Comparison of ENCODE assay signal across 25 cellular contexts in the genomic region with DNA sequence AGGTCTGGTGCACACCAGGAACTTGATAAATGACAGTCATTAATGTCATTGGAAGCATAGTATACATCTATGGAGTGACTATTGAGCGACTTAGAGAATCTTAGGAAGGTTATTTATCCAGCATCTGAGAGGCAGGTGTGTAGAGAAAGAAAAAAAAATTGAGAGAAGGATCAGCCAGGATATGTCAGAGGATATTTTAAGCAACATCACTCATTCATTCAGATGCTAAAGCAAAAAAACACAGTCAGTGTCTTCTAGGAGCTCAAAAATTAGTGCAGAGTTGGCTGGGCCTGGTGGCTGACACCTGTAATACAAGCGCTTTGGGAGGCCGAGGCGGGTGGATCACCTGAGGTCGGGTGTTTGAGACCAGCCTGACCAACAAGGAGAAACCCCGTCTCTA. TPM values are rescaled to one million over a fixed set of nuclear protein-coding genes. Genes with fewer than 3 reads are reported as not detected.
"Had no signal": no experiment of that assay in that cellular context is flagged by ENCODE, and none has a peak within 500 bp of the region (broad histone marks: within the 10 kb centered on the region; RNA-seq: fewer than 3 reads in every experiment).

No MANE protein-coding gene starts in this region.

- H3K4me1 ChIP-seq: foreskin keratinocyte, pancreas, uterus had no signal

- H3K4me3 ChIP-seq: esophagus muscularis mucosa, heart right ventricle, pancreas, right atrium auricular region, smooth muscle cell, uterus had no signal

- H3K27ac Mint-ChIP-seq: endodermal cell; mesothelial cell of epicardium; stimulated activated memory B cell treated with anti-CD40 and anti-IgM and Interleukin-4, amounts not matched to agents 10 μg/mL and 1 μg/mL and 100 μg/mL, for 72 hours; type B pancreatic cell had no signal

- H3K27me3 ChIP-seq: esophagus muscularis mucosa, foreskin keratinocyte, heart right ventricle, pancreas, right atrium auricular region, uterus had no signal

- H3K4me3 Mint-ChIP-seq: activated T-cell treated with anti-CD3 and anti-CD28 coated beads, Interleukin-2, amount 50 U/mL, for 4 hours; endodermal cell; mesothelial cell of epicardium; neural crest cell; stimulated activated memory B cell treated with anti-CD40 and anti-IgM and Interleukin-4, amounts not matched to agents 10 μg/mL and 1 μg/mL and 100 μg/mL, for 72 hours; stimulated activated naive CD8-positive, alpha-beta T cell treated with anti-CD3 and anti-CD28 coated beads, Interleukin-15, amount 100 ng/mL, for 72 hours; type B pancreatic cell had no signal

- FAIRE-seq: pancreas had no signal

- ATAC-seq: activated CD4-positive, CD25-positive, alpha-beta regulatory T cell treated with anti-CD3 and anti-CD28 coated beads, Interleukin-2, amount 50 U/mL, for 24 hours; activated T-cell treated with anti-CD3 and anti-CD28 coated beads, Interleukin-2, amount 50 U/mL, for 4 hours; foreskin keratinocyte; pancreas; stimulated activated memory B cell treated with anti-CD40 and anti-IgM and Interleukin-4, amounts not matched to agents 10 μg/mL and 1 μg/mL and 100 μg/mL, for 72 hours; stimulated activated naive CD8-positive, alpha-beta T cell treated with anti-CD3 and anti-CD28 coated beads, Interleukin-15, amount 100 ng/mL, for 72 hours had no signal

- H3K36me3 ChIP-seq: pancreas, right atrium auricular region, uterus, WERI-Rb-1 had no signal

- H3K9me3 ChIP-seq: esophagus muscularis mucosa, pancreas had no signal

- H3K27ac ChIP-seq: foreskin keratinocyte, pancreas, right atrium auricular region, uterus, WERI-Rb-1 had no signal

- H3K4me1 Mint-ChIP-seq: endodermal cell; mesothelial cell of epicardium; stimulated activated memory B cell treated with anti-CD40 and anti-IgM and Interleukin-4, amounts not matched to agents 10 μg/mL and 1 μg/mL and 100 μg/mL, for 72 hours had no signal

- DNase-seq: activated CD4-positive, alpha-beta T cell treated with anti-CD3 and anti-CD28 coated beads, Interleukin-2, amount 50 U/mL, for 48 hours; activated CD8-positive, alpha-beta memory T cell treated with anti-CD3 and anti-CD28 coated beads, Interleukin-2, amount 50 U/mL, for 4 hours; activated T-cell treated with anti-CD3 and anti-CD28 coated beads, Interleukin-2, amount 50 U/mL, for 4 hours; amygdala; endodermal cell; foreskin keratinocyte; heart right ventricle; naive B cell; pancreas; stimulated activated CD4-positive, alpha-beta T cell treated with anti-CD3 and anti-CD28 coated beads, Interleukin-1b, Interleukin-23, amount 100 ng/mL, for 48 hours; stimulated activated CD4-positive, alpha-beta T cell treated with anti-CD3 and anti-CD28 coated beads, Interleukin-4, amount 100 ng/mL, for 4 hours; stimulated activated CD8-positive, alpha-beta memory T cell treated with anti-CD3 and anti-CD28 coated beads, Interleukin-4, amount 100 ng/mL, for 48 hours; stimulated activated naive CD8-positive, alpha-beta T cell treated with anti-CD3 and anti-CD28 coated beads, Interleukin-15, amount 100 ng/mL, for 72 hours; substantia nigra; T1000; uterus; WERI-Rb-1 had no signal

- H3K27me3 Mint-ChIP-seq: naive B cell; stimulated activated memory B cell treated with anti-CD40 and anti-IgM and Interleukin-4, amounts not matched to agents 10 μg/mL and 1 μg/mL and 100 μg/mL, for 72 hours; stimulated activated naive CD8-positive, alpha-beta T cell treated with anti-CD3 and anti-CD28 coated beads, Interleukin-15, amount 100 ng/mL, for 72 hours; type B pancreatic cell had no signal

RNA-seq across cellular contexts. Expression of gene GYPC, which starts 23.4 kb away (rescaled TPM):
- total RNA-seq: foreskin keratinocyte had no signal
